In genomic region chr3:141057951-141058800, GRCh38 we compare ENCODE assay signal across 25 cellular contexts. TPM values are rescaled to one million over a fixed set of nuclear protein-coding genes. Genes with fewer than 3 reads are reported as not detected.
"Had no signal": no experiment of that assay in that cellular context is flagged by ENCODE, and none has a peak within 500 bp of the region (broad histone marks: within the 10 kb centered on the region; RNA-seq: fewer than 3 reads in every experiment).

No MANE protein-coding gene starts in this region.

- DNase-seq: activated CD4-positive, alpha-beta T cell treated with anti-CD3 and anti-CD28 coated beads, Interleukin-2, amount 50 U/mL, for 1 hour; activated CD4-positive, CD25-positive, alpha-beta regulatory T cell; activated effector memory CD4-positive, alpha-beta T cell treated with Interleukin-2 at 50 U/mL for 16 hours; activated T-cell treated with anti-CD3 and anti-CD28 coated beads, Interleukin-2, amount 50 U/mL, for 1 hour; amygdala; brain microvascular endothelial cell; cerebellar nuclear complex; dermis blood vessel endothelial cell; erythroblast; immature natural killer cell; mucosa of descending colon; naive thymus-derived CD8-positive, alpha-beta T cell; pancreas; retina; stimulated activated CD4-positive, alpha-beta T cell treated with anti-CD3 and anti-CD28 coated beads, Interleukin-15, amount 100 ng/mL, for 24 hours; stimulated activated CD4-positive, alpha-beta T cell treated with anti-CD3 and anti-CD28 coated beads, Interleukin-4, amount 100 ng/mL, for 24 hours; T-helper 17 cell; testis; uterus had no signal

- H3K4me3 ChIP-seq: lung, mucosa of descending colon, pancreas, testis, uterus had no signal

- H3K36me3 ChIP-seq: brain microvascular endothelial cell, pancreas, uterus had no signal

- H3K27me3 ChIP-seq: pancreas, testis, uterus had no signal

- FAIRE-seq: pancreas, TTC549 had no signal

- H3K9me3 Mint-ChIP-seq: activated naive CD4-positive, alpha-beta T cell treated with anti-CD3 and anti-CD28 coated beads, Interleukin-2, amount 50 U/mL, for 24 hours; immature natural killer cell; stimulated activated naive CD8-positive, alpha-beta T cell treated with anti-CD3 and anti-CD28 coated beads, Interleukin-15, Interleukin-2, amounts not matched to agents 100 ng/mL and 50 ng/mL, for 24 hours had no signal

- H3K9me3 ChIP-seq: mucosa of descending colon, pancreas, testis, uterus had no signal

- H3K27ac ChIP-seq: brain microvascular endothelial cell, testis, uterus had no signal

- H3K36me3 Mint-ChIP-seq: activated naive CD4-positive, alpha-beta T cell treated with anti-CD3 and anti-CD28 coated beads, Interleukin-2, amount 50 U/mL, for 24 hours; naive thymus-derived CD8-positive, alpha-beta T cell had no signal

- H3K4me1 ChIP-seq: testis, uterus had no signal

- ATAC-seq: mucosa of descending colon; naive thymus-derived CD8-positive, alpha-beta T cell; pancreas; T-helper 17 cell had no signal

- H3K4me1 Mint-ChIP-seq: activated naive CD4-positive, alpha-beta T cell treated with anti-CD3 and anti-CD28 coated beads, Interleukin-2, amount 50 U/mL, for 24 hours; naive thymus-derived CD8-positive, alpha-beta T cell; T-helper 17 cell had no signal

- H3K27ac Mint-ChIP-seq: activated naive CD4-positive, alpha-beta T cell treated with anti-CD3 and anti-CD28 coated beads, Interleukin-2, amount 50 U/mL, for 24 hours; naive thymus-derived CD8-positive, alpha-beta T cell; stimulated activated naive CD8-positive, alpha-beta T cell treated with anti-CD3 and anti-CD28 coated beads, Interleukin-15, Interleukin-2, amounts not matched to agents 100 ng/mL and 50 ng/mL, for 24 hours; T-helper 17 cell had no signal

- H3K4me3 Mint-ChIP-seq: activated naive CD4-positive, alpha-beta T cell treated with anti-CD3 and anti-CD28 coated beads, Interleukin-2, amount 50 U/mL, for 24 hours; immature natural killer cell; naive thymus-derived CD8-positive, alpha-beta T cell; stimulated activated naive CD8-positive, alpha-beta T cell treated with anti-CD3 and anti-CD28 coated beads, Interleukin-15, Interleukin-2, amounts not matched to agents 100 ng/mL and 50 ng/mL, for 24 hours; T-helper 17 cell had no signal

RNA-seq across cellular contexts. Expression of gene SPSB4, which starts 7.0 kb away (rescaled TPM):
- total RNA-seq: activated CD8-positive, alpha-beta memory T cell treated with anti-CD3 and anti-CD28 coated beads for 36 hours; dermis blood vessel endothelial cell; glomerular endothelial cell; naive thymus-derived CD8-positive, alpha-beta T cell; T-helper 17 cell had no signal
- polyA plus RNA-seq: immature natural killer cell; naive thymus-derived CD8-positive, alpha-beta T cell had no signal
